Comparison of ENCODE assay signal across 8 cellular contexts in the genomic region with DNA sequence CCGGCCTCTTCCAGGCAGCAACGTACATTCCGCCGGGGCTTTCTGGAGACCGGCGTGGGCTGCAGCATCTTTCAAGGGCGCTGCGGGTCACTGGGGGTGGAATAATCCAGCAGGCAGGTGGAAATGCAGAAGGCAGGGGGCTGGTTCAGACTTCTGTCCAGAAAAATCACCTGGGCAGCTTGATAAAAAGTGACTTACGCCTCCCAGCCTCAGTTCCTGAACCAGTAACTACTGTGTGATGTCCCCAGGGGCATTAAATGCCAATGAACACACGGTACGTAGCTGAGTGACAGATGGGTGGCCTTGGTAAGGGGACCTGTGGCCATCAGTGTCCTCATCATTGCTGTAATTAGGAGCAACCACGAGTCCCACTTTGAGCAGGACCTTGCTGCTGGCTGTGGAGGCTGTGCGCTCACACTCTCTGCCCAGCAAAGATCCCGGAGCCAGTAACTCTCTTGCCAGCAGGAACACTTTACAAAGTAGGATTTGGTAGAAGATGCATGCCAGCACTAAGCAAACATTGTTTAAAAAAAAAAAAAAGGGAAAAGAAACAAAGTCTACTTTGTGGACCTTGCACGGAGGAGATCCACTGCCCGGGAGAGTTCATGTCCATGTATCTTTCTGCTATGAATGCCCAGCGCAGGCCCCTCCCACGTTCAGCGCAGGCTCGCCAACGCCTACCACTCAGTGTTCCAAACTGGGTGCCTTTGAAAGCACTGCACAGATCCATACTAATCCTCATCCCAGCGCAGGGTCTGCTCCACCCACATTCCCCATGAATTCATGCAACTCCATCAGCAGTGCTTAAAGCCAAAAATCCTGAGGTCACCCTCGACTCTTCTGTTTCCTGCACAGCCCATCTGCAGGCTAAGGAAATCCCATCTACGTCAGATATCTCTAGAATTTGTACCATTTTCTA.
DNase-seq lines count a peak whose midpoint lies in the region; ATAC-seq and TF ChIP-seq lines count a peak whose summit lies in the region.

No MANE protein-coding gene starts in this region.

- H3K27me3 Mint-ChIP-seq in H9 (ENCODE audit: low read depth): no peaks in the 10 kb centered on the region
- H3K27me3 Mint-ChIP-seq in stimulated activated memory B cell treated with anti-CD40 and anti-IgM and Interleukin-4, amounts not matched to agents 10 μg/mL and 1 μg/mL and 100 μg/mL, for 72 hours: no peaks in the 10 kb centered on the region

- no peak overlapping the region for H4K8ac ChIP-seq in H9 (replicated peaks; ENCODE audit: insufficient read length, low read depth, low read length)

- H3K23me2 ChIP-seq in H9 (ENCODE audit: insufficient read length, low read depth, low read length, poor library complexity, severe bottlenecking): no peaks in the 10 kb centered on the region

- intact Hi-C loops in stomach (cut with DNase I; ENCODE audit: low total_unique reads): no loop called here

- peak; percentile 23 for TF ChIP-seq EP300 in stomach (IDR thresholded peaks at IDR 0.05)

- H4K91ac ChIP-seq in H9 (ENCODE audit: insufficient read length, low read depth, low read length): no peak overlapping the region

- H3K14ac ChIP-seq in H9 (ENCODE audit: insufficient read depth, low read length): no peak overlapping the region; the same call in 1 of the 2 replicates

- no peak overlapping the region for H3K18ac ChIP-seq in H9 (ENCODE audit: insufficient read length, low read depth, low read length)

- H3K4ac ChIP-seq in H9 (ENCODE audit: low read depth, low read length): no peak overlapping the region

- TF ChIP-seq RAD21 in liver (IDR thresholded peaks at IDR 0.05): peak; percentile 64 to 68

- no peak overlapping the region for H2BK12ac ChIP-seq in H9 (ENCODE audit: insufficient read length, low read depth, low read length)

- TF ChIP-seq CTCF in H9 (conservative IDR thresholded peaks at IDR 0.05) (no peak), cardiac fibroblast (IDR thresholded peaks at IDR 0.05; ENCODE audit: low read depth, low read length) (no peak), liver (IDR thresholded peaks at IDR 0.05; ENCODE audit: low read depth, low read length, missing input control) (no peak), stomach (IDR thresholded peaks at IDR 0.05) (no peak)

- peak overlapping the region; percentile 24 to 74 (median 59); a peak in 3 of 7 replicates for H3K27ac Mint-ChIP-seq in H9
- no peak overlapping the region for H3K27ac Mint-ChIP-seq in stimulated activated memory B cell treated with anti-CD40 and anti-IgM and Interleukin-4, amounts not matched to agents 10 μg/mL and 1 μg/mL and 100 μg/mL, for 72 hours

- peaks cover 5% of the 10 kb centered on the region for H3K79me1 ChIP-seq in H9 (ENCODE audit: insufficient read depth, low read depth, low read length, poor library complexity, severe bottlenecking)

- no peak overlapping the region for H3K56ac ChIP-seq in H9 (ENCODE audit: insufficient read length, low read depth, low read length)

- H3K9ac ChIP-seq in H9 (ENCODE audit: extremely low read depth, insufficient read length, low read length) (no peak overlapping the region), liver (ENCODE audit: low read depth in 1 of 2, low read length in 2 of 2) (no peak overlapping the region)

- no peak for ATAC-seq in GM19351 (IDR thresholded peaks at IDR 0.05; ENCODE audit: unreplicated experiment)
- ATAC-seq in stimulated activated memory B cell treated with anti-CD40 and anti-IgM and Interleukin-4, amounts not matched to agents 10 μg/mL and 1 μg/mL and 100 μg/mL, for 72 hours: no peak

- peaks cover 49 to 61% of the 10 kb centered on the region in 2 experiments for H3K4me1 Mint-ChIP-seq in H9
- peaks cover 31% of the 10 kb centered on the region for H3K4me1 Mint-ChIP-seq in stimulated activated memory B cell treated with anti-CD40 and anti-IgM and Interleukin-4, amounts not matched to agents 10 μg/mL and 1 μg/mL and 100 μg/mL, for 72 hours

- TF ChIP-seq POLR2A in stomach (IDR thresholded peaks at IDR 0.05): no peak

- no peaks in the 10 kb centered on the region for H4K20me1 ChIP-seq in H9 (ENCODE audit: control insufficient read depth, insufficient read depth, insufficient read length)

- H3K4me3 ChIP-seq in cardiac fibroblast (replicated peaks in 1 of 2; ENCODE audit: low read depth in 2 of 2, low read length in 2 of 2) (no peak overlapping the region), liver (ENCODE audit: low read depth in 1 of 3, low read length in 3 of 3) (no peak overlapping the region), stomach (no peak overlapping the region)

- no CpG with 5 or more reads among the region's 24 CpGs for WGBS in H9 (ENCODE audit: extremely low coverage, insufficient read length, low lambda C conversion rate)
- 41% methylated on average over 24 of the region's 24 CpGs for WGBS in liver
- WGBS in stomach, 5 donors: 46 to 57% (median 49%) methylated on average over 24 of the region's 24 CpGs

- H3K4me3 Mint-ChIP-seq in H9: no peak overlapping the region
- no peak overlapping the region for H3K4me3 Mint-ChIP-seq in stimulated activated memory B cell treated with anti-CD40 and anti-IgM and Interleukin-4, amounts not matched to agents 10 μg/mL and 1 μg/mL and 100 μg/mL, for 72 hours

- no peak overlapping the region for H4K5ac ChIP-seq in H9 (ENCODE audit: insufficient read length, low read depth, low read length)

- H3K4me1 ChIP-seq in H9 (ENCODE audit: insufficient read depth, low read length) (no peaks in the 10 kb centered on the region; the same call in 1 of the 2 replicates), liver (ENCODE audit: control insufficient read depth in 4 of 4, insufficient read depth in 4 of 4, low read length in 3 of 4) (peaks cover 30 to 75% (median 69%) of the 10 kb centered on the region in 4 donors), stomach (peaks cover 58 to 90% (median 78%) of the 10 kb centered on the region in 4 donors)

- H2BK15ac ChIP-seq in H9 (ENCODE audit: low read depth, low read length): no peak overlapping the region

- no peak overlapping the region for H3K4me2 ChIP-seq in H9 (ENCODE audit: insufficient read depth, insufficient read length, low read length)

- peaks cover 0 to 3% of the 10 kb centered on the region in 2 experiments; a peak in 1 of 5 replicates for H3K9me3 Mint-ChIP-seq in H9
- H3K9me3 Mint-ChIP-seq in stimulated activated memory B cell treated with anti-CD40 and anti-IgM and Interleukin-4, amounts not matched to agents 10 μg/mL and 1 μg/mL and 100 μg/mL, for 72 hours: no peaks in the 10 kb centered on the region

- H3T11ph ChIP-seq in H9 (ENCODE audit: low read length): no peak overlapping the region

- no peak overlapping the region for H2BK120ac ChIP-seq in H9 (ENCODE audit: low read depth, low read length, poor library complexity, severe bottlenecking)

- H3K36me3 Mint-ChIP-seq in H9 (ENCODE audit: insufficient read depth in 1 of 3, low read depth in 3 of 3): no peaks in the 10 kb centered on the region; a peak in 1 of 7 replicates
- H3K36me3 Mint-ChIP-seq in stimulated activated memory B cell treated with anti-CD40 and anti-IgM and Interleukin-4, amounts not matched to agents 10 μg/mL and 1 μg/mL and 100 μg/mL, for 72 hours: peaks cover 5% of the 10 kb centered on the region

- no peak overlapping the region for H2AFZ ChIP-seq in H9 (ENCODE audit: low read length)

- H3K27me3 ChIP-seq in H9 (ENCODE audit: insufficient read depth, low read length) (no peaks in the 10 kb centered on the region), liver (ENCODE audit: control insufficient read depth in 4 of 4, insufficient read depth in 4 of 4, low read length in 3 of 4) (no peaks in the 10 kb centered on the region), stomach (no peaks in the 10 kb centered on the region)

- H3K27ac ChIP-seq in H9 (ENCODE audit: insufficient read length, low read depth, low read length): no peak overlapping the region
- peak overlapping the region; percentile 56 to 61 for H3K27ac ChIP-seq in liver (ENCODE audit: low read depth in 1 of 2, low read length in 2 of 2)
- H3K27ac ChIP-seq in stomach: peak overlapping the region; percentile 63 to 93 (median 90)

- DNase-seq in H9: no peak
- peak; percentile 28 to 89 for DNase-seq in cardiac fibroblast (ENCODE audit: low read depth in 2 of 2)
- peak; percentile 65 for DNase-seq in stomach
- DNase-seq in activated CD4-positive, alpha-beta T cell treated with anti-CD3 and anti-CD28 coated beads, Interleukin-2, amount 50 U/mL, for 48 hours: no peak
- no peak for DNase-seq in activated gamma-delta T cell treated with Interleukin-2 at 50 U/mL for 16 hours

- no peak overlapping the region for H3K23ac ChIP-seq in H9 (ENCODE audit: insufficient read length, low read depth, low read length)

- H3K79me2 ChIP-seq in H9 (ENCODE audit: insufficient read depth, low read length): peaks cover 1% of the 10 kb centered on the region; the same call in 1 of the 2 replicates

- no peak overlapping the region for H2BK5ac ChIP-seq in H9 (ENCODE audit: insufficient read length, low read length)

- H2AK5ac ChIP-seq in H9 (ENCODE audit: insufficient read length, low read length): no peak overlapping the region

- no peaks in the 10 kb centered on the region for H3K36me3 ChIP-seq in liver (ENCODE audit: control insufficient read depth in 4 of 4, insufficient read depth in 3 of 4, low read depth in 1 of 4, low read length in 3 of 4)
- no peaks in the 10 kb centered on the region for H3K36me3 ChIP-seq in stomach

- no peaks in the 10 kb centered on the region for H3K9me3 ChIP-seq in H9 (ENCODE audit: control insufficient read depth, low read depth, low read length)
- H3K9me3 ChIP-seq in liver (ENCODE audit: control insufficient read depth in 4 of 4, low read length in 3 of 4): no peaks in the 10 kb centered on the region
- H3K9me3 ChIP-seq in stomach: no peaks in the 10 kb centered on the region

- no peak overlapping the region for H2BK20ac ChIP-seq in H9 (ENCODE audit: low read depth, low read length, poor library complexity, severe bottlenecking)

TF ChIP-seq in liver, 16 proteins besides CTCF, POLR2A, EP300 and RAD21 (continues in another document):
- TF ChIP-seq FOXA1 (IDR thresholded peaks at IDR 0.05) (no peak), JUND (IDR thresholded peaks at IDR 0.05) (peak; percentile 73 to 87), HNF4G (IDR thresholded peaks at IDR 0.05) (peak; percentile 100), SP1 (IDR thresholded peaks at IDR 0.05) (peak; percentile 96), RXRA (IDR thresholded peaks at IDR 0.05) (peak; percentile 91 to 97), FOXA2 (IDR thresholded peaks at IDR 0.05) (peak; percentile 69), HNF4A (conservative IDR thresholded peaks at IDR 0.05) (peak; percentile 100)
- TF ChIP-seq, protein P1, sequence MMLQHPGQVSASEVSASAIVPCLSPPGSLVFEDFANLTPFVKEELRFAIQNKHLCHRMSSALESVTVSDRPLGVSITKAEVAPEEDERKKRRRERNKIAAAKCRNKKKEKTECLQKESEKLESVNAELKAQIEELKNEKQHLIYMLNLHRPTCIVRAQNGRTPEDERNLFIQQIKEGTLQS (IDR thresholded peaks at IDR 0.05): peak; percentile 43
- TF ChIP-seq, protein P2, sequence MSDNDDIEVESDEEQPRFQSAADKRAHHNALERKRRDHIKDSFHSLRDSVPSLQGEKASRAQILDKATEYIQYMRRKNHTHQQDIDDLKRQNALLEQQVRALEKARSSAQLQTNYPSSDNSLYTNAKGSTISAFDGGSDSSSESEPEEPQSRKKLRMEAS (IDR thresholded peaks at IDR 0.05): peak; percentile 92

Comparison
In these comparisons a context has a peak if more than half of its experiments do, and no peak if none do; other contexts are left out.
1. DNase-seq: peak in cardiac fibroblast (2 of 2) and stomach (single experiment); none in H9 (single experiment), activated CD4-positive, alpha-beta T cell treated with anti-CD3 and anti-CD28 coated beads, Interleukin-2, amount 50 U/mL, for 48 hours (0 of 2) and activated gamma-delta T cell treated with Interleukin-2 at 50 U/mL for 16 hours (single experiment).